Comparison of ENCODE assay signal across 8 cellular contexts in the genomic region with DNA sequence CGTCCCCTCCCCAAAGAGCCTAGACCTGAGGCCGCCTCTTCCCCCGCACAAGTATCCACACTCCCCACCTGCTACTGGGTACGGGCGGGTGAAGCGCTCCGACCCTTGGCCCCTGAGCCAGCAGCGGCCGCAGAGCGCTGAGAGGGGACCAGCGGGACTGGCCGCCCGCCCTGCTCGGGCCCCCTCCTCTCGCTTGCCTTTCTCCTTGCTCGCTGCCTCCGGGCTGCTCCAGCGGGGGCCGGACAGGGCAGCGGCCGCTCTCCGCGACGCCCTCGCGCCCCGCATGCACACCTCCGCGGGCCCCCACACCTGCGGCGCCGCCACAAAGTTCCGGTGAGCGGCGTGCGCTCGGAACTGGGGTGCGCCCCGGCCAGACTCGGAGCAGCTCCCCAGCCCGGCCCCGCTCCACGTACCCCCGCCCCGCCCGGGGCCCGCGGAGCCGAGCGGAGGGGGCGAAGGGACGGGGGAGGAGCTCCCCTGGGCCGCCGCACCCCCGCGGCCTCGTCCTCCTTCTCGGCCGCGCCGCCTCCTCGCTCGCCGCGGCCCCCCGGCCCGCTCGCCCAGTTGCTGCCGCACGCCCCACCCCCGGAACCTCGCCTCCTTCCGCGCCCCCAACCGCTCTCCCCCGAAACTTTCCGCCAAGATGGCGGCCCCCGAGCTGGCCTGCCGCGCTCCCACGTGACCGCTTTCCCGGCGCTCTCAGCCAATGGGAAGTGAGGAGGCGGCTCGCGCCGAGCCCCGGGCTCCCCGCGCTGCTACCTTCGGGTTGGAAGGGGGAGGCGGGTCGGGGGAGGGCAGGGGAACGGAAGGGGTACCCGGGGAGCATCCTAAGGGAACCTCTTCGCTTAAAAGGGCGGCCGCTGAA. TPM values are rescaled to one million over a fixed set of nuclear protein-coding genes. Genes with fewer than 3 reads are reported as not detected.
DNase-seq lines count a peak whose midpoint lies in the region; ATAC-seq, FAIRE-seq and TF ChIP-seq lines count a peak whose summit lies in the region.

No MANE protein-coding gene starts in this region.

- H3K4me1 ChIP-seq in left ventricle myocardium inferior (peaks cover 65% of the 10 kb centered on the region), prostate gland (replicated peaks) (no peaks in the 10 kb centered on the region)

- ATAC-seq in HG02798 (IDR thresholded peaks at IDR 0.05; ENCODE audit: poor library complexity, unreplicated experiment), result peak; percentile 76

- H3K4me3 ChIP-seq in left ventricle myocardium inferior (peak overlapping the region; percentile 99), prostate gland (peak overlapping the region; percentile 76 to 97)

- FAIRE-seq in GM12892 (lab: Jason Lieb, UNC), result peak; percentile 5

- peak overlapping the region; percentile 93 for H3K27ac ChIP-seq in left ventricle myocardium inferior (replicated peaks)
- H3K27ac ChIP-seq in prostate gland, result peak overlapping the region; percentile 91 to 92

- TF ChIP-seq POLR2A in GM12892 (IDR thresholded peaks at IDR 0.05; ENCODE audit: low read depth, low read length), result no peak
- TF ChIP-seq POLR2A in prostate gland (IDR thresholded peaks at IDR 0.05), result peak; percentile 28

- H3K9me3 ChIP-seq in left ventricle myocardium inferior (replicated peaks) (no peaks in the 10 kb centered on the region), prostate gland (no peaks in the 10 kb centered on the region)

- intact Hi-C loops in left ventricle myocardium inferior (cut with micrococcal nuclease) (no loop called here), prostate gland (cut with DNase I) (loop anchor here (5.0 to 10.0 kb wide), 3 partner anchors 55 to 260 kb away; a partner anchor contains a TSS)

- H3K27me3 ChIP-seq in left ventricle myocardium inferior (ENCODE audit: low read depth), result no peaks in the 10 kb centered on the region
- H3K27me3 ChIP-seq in prostate gland (replicated peaks; ENCODE audit: insufficient read depth), result no peaks in the 10 kb centered on the region

- H3K36me3 ChIP-seq in left ventricle myocardium inferior (peaks cover 11% of the 10 kb centered on the region), prostate gland (no peaks in the 10 kb centered on the region)

- peak; percentile 88 for DNase-seq in GM12892 (ENCODE audit: insufficient read length)
- peak; percentile 92 to 98 (median 97) for DNase-seq in NCI-H1417 (lab: John Stamatoyannopoulos, UW)
- peak; percentile 83 for DNase-seq in T follicular helper cell (ENCODE audit: low read depth)
- peak; percentile 81 for DNase-seq in amniotic epithelial cell (ENCODE audit: low read depth)
- peak; percentile 88 for DNase-seq in left ventricle myocardium inferior
- DNase-seq in prostate gland (ENCODE audit: low spot score), result peak; percentile 89
- peak; percentile 90 for DNase-seq in ureter (ENCODE audit: low spot score)

- WGBS in prostate gland, result 1% methylated on average over 87 of the region's 100 CpGs

- TF ChIP-seq CTCF in left ventricle myocardium inferior (IDR thresholded peaks at IDR 0.05; ENCODE audit: borderline replicate concordance) (no peak), prostate gland (IDR thresholded peaks at IDR 0.05) (no peak)

RNA-seq across cellular contexts. Expression of a gene that starts 0.7 kb away (rescaled TPM):
- polyA plus RNA-seq in GM12892 (2012; ENCODE audit: missing spikeins), result 35.1 TPM
- total RNA-seq in left ventricle myocardium inferior (60.1 TPM), prostate gland (10 to 100 TPM; 59.0 to 98.2 TPM), ureter (148 TPM)

Comparison
In these comparisons a context has a peak if more than half of its experiments do, and no peak if none do; other contexts are left out.
1. Peak in every context shown above with its lines: DNase-seq, ATAC-seq, H3K4me3 ChIP-seq and H3K27ac ChIP-seq.